In the genomic region with DNA sequence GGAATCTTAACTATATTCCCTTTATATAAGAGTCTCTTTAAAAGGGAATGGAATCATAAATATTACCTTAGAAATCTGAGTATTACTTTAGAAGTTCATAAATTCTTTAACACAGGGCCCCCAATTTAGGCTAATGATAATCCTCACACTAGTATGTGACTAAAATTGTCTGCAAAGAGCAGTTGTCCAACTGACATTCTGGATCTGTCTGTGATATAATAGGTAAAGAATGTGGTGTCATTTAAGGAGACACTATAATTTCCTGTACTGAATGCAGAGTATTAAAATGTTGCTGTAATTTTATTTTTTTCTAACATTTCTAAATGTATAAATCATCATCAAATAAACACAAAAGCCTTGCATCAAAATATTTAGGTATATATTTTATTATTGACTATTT, we compare ENCODE assay signal across 2 cellular contexts.
TF ChIP-seq lines count a peak whose summit lies in the region.

No MANE protein-coding gene starts in this region.

TF ChIP-seq in SK-N-SH, 30 proteins besides CTCF, POLR2A, EP300 and RAD21:
- TF ChIP-seq, protein P1, sequence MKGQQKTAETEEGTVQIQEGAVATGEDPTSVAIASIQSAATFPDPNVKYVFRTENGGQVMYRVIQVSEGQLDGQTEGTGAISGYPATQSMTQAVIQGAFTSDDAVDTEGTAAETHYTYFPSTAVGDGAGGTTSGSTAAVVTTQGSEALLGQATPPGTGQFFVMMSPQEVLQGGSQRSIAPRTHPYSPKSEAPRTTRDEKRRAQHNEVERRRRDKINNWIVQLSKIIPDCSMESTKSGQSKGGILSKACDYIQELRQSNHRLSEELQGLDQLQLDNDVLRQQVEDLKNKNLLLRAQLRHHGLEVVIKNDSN (IDR thresholded peaks at IDR 0.05; ENCODE audit: borderline replicate concordance, low read depth) = no peak
- TF ChIP-seq JUND (IDR thresholded peaks at IDR 0.05) (peak; percentile 22; the same call in 1 of the 2 replicates), FOSL2 (IDR thresholded peaks at IDR 0.05; ENCODE audit: borderline replicate concordance, low read depth) (peak; percentile 11; the same call in 1 of the 2 replicates)
- TF ChIP-seq, protein P2, sequence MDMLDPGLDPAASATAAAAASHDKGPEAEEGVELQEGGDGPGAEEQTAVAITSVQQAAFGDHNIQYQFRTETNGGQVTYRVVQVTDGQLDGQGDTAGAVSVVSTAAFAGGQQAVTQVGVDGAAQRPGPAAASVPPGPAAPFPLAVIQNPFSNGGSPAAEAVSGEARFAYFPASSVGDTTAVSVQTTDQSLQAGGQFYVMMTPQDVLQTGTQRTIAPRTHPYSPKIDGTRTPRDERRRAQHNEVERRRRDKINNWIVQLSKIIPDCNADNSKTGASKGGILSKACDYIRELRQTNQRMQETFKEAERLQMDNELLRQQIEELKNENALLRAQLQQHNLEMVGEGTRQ (IDR thresholded peaks at IDR 0.05; ENCODE audit: borderline replicate concordance, low read depth, low read length) = no peak

TF ChIP-seq in SK-N-SH treated with all-trans-retinoic acid at 6 μM for 48 hours, 23 proteins besides CTCF, POLR2A, EP300 and RAD21 (continued from another document):
- TF ChIP-seq, protein P3, sequence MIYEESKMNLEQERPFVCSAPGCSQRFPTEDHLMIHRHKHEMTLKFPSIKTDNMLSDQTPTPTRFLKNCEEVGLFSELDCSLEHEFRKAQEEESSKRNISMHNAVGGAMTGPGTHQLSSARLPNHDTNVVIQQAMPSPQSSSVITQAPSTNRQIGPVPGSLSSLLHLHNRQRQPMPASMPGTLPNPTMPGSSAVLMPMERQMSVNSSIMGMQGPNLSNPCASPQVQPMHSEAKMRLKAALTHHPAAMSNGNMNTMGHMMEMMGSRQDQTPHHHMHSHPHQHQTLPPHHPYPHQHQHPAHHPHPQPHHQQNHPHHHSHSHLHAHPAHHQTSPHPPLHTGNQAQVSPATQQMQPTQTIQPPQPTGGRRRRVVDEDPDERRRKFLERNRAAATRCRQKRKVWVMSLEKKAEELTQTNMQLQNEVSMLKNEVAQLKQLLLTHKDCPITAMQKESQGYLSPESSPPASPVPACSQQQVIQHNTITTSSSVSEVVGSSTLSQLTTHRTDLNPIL (CRISPR knock-in tag; IDR thresholded peaks at IDR 0.05; ENCODE audit: low read depth) = no peak
- TF ChIP-seq PPARA (CRISPR knock-in tag; IDR thresholded peaks at IDR 0.05; ENCODE audit: borderline replicate concordance) (no peak), SNAI2 (CRISPR knock-in tag; IDR thresholded peaks at IDR 0.05) (no peak), ZFP3 (CRISPR knock-in tag; IDR thresholded peaks at IDR 0.05) (no peak), ARNTL (CRISPR knock-in tag; IDR thresholded peaks at IDR 0.05; ENCODE audit: borderline replicate concordance, low read depth) (no peak), BACH2 (CRISPR knock-in tag; IDR thresholded peaks at IDR 0.05; ENCODE audit: borderline replicate concordance) (no peak), ZNF70 (CRISPR knock-in tag; IDR thresholded peaks at IDR 0.05) (no peak), ZC3H10 (CRISPR knock-in tag; IDR thresholded peaks at IDR 0.05) (no peak), ZNF8 (CRISPR knock-in tag; IDR thresholded peaks at IDR 0.05) (no peak), CSDC2 (CRISPR knock-in tag; IDR thresholded peaks at IDR 0.05) (no peak)
- TF ChIP-seq, protein P4, sequence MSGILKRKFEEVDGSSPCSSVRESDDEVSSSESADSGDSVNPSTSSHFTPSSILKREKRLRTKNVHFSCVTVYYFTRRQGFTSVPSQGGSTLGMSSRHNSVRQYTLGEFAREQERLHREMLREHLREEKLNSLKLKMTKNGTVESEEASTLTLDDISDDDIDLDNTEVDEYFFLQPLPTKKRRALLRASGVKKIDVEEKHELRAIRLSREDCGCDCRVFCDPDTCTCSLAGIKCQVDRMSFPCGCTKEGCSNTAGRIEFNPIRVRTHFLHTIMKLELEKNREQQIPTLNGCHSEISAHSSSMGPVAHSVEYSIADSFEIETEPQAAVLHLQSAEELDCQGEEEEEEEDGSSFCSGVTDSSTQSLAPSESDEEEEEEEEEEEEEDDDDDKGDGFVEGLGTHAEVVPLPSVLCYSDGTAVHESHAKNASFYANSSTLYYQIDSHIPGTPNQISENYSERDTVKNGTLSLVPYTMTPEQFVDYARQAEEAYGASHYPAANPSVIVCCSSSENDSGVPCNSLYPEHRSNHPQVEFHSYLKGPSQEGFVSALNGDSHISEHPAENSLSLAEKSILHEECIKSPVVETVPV (CRISPR knock-in tag; IDR thresholded peaks at IDR 0.05) = no peak
- TF ChIP-seq, protein P5, sequence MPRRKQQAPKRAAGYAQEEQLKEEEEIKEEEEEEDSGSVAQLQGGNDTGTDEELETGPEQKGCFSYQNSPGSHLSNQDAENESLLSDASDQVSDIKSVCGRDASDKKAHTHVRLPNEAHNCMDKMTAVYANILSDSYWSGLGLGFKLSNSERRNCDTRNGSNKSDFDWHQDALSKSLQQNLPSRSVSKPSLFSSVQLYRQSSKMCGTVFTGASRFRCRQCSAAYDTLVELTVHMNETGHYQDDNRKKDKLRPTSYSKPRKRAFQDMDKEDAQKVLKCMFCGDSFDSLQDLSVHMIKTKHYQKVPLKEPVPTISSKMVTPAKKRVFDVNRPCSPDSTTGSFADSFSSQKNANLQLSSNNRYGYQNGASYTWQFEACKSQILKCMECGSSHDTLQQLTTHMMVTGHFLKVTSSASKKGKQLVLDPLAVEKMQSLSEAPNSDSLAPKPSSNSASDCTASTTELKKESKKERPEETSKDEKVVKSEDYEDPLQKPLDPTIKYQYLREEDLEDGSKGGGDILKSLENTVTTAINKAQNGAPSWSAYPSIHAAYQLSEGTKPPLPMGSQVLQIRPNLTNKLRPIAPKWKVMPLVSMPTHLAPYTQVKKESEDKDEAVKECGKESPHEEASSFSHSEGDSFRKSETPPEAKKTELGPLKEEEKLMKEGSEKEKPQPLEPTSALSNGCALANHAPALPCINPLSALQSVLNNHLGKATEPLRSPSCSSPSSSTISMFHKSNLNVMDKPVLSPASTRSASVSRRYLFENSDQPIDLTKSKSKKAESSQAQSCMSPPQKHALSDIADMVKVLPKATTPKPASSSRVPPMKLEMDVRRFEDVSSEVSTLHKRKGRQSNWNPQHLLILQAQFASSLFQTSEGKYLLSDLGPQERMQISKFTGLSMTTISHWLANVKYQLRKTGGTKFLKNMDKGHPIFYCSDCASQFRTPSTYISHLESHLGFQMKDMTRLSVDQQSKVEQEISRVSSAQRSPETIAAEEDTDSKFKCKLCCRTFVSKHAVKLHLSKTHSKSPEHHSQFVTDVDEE (CRISPR knock-in tag; IDR thresholded peaks at IDR 0.05) = no peak
- TF ChIP-seq, protein P6, sequence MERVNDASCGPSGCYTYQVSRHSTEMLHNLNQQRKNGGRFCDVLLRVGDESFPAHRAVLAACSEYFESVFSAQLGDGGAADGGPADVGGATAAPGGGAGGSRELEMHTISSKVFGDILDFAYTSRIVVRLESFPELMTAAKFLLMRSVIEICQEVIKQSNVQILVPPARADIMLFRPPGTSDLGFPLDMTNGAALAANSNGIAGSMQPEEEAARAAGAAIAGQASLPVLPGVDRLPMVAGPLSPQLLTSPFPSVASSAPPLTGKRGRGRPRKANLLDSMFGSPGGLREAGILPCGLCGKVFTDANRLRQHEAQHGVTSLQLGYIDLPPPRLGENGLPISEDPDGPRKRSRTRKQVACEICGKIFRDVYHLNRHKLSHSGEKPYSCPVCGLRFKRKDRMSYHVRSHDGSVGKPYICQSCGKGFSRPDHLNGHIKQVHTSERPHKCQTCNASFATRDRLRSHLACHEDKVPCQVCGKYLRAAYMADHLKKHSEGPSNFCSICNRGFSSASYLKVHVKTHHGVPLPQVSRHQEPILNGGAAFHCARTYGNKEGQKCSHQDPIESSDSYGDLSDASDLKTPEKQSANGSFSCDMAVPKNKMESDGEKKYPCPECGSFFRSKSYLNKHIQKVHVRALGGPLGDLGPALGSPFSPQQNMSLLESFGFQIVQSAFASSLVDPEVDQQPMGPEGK (CRISPR knock-in tag; IDR thresholded peaks at IDR 0.05; ENCODE audit: borderline replicate concordance) = no peak
- TF ChIP-seq, protein P7, sequence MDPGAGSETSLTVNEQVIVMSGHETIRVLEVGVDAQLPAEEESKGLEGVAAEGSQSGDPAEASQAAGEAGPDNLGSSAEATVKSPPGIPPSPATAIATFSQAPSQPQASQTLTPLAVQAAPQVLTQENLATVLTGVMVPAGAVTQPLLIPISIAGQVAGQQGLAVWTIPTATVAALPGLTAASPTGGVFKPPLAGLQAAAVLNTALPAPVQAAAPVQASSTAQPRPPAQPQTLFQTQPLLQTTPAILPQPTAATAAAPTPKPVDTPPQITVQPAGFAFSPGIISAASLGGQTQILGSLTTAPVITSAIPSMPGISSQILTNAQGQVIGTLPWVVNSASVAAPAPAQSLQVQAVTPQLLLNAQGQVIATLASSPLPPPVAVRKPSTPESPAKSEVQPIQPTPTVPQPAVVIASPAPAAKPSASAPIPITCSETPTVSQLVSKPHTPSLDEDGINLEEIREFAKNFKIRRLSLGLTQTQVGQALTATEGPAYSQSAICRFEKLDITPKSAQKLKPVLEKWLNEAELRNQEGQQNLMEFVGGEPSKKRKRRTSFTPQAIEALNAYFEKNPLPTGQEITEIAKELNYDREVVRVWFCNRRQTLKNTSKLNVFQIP (CRISPR knock-in tag; IDR thresholded peaks at IDR 0.05; ENCODE audit: borderline replicate concordance, low read depth) = no peak
